21 cellular contexts compared by ENCODE assay signal in the genomic region with DNA sequence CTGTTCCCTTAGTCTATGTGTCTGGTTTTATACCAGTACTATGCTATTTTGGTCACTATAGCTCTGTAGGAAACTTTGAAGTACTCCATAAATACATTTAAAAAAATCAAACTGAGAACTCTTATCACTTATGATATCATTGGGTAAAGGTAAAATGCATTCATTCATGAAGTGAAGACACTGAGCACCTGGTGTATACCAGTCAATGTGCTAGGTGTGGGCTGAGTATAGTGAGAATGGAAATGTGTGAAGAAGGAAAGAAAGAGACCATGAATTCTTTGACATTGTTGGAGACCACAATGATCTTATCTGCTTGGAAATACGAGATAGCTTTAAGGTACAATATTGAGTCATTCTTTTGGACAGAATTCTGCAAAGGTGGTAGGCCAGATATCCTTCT.
"Had no signal": no experiment of that assay in that cellular context is flagged by ENCODE, and none has a peak within 500 bp of the region (broad histone marks: within the 10 kb centered on the region; RNA-seq: fewer than 3 reads in every experiment).

No MANE protein-coding gene starts in this region.

- H3K27me3 ChIP-seq: colonic mucosa, esophagus muscularis mucosa, foreskin keratinocyte, gastroesophageal sphincter, heart right ventricle, left lung had no signal

- H3K4me1 ChIP-seq: colonic mucosa, esophagus muscularis mucosa, gastroesophageal sphincter, heart right ventricle, left lung, lower lobe of right lung had no signal

- H3K27ac Mint-ChIP-seq: dendritic cell treated with granulocyte-macrophage colony-stimulating factor and Interleukin-4, amounts not matched to agents 40 ng/mL and 50 ng/mL, for 4 days; mesothelial cell of epicardium; naive B cell had no signal

- H3K4me3 ChIP-seq: colonic mucosa, esophagus muscularis mucosa, gastroesophageal sphincter, heart right ventricle, left lung, lower lobe of right lung, mucosa of descending colon had no signal

- H3K4me3 Mint-ChIP-seq: dendritic cell treated with granulocyte-macrophage colony-stimulating factor and Interleukin-4, amounts not matched to agents 40 ng/mL and 50 ng/mL, for 4 days; mesothelial cell of epicardium; naive B cell had no signal

- ATAC-seq: foreskin keratinocyte, gastroesophageal sphincter, heart right ventricle, left cardiac atrium, left lung, left ventricle myocardium superior, lower lobe of right lung, mucosa of descending colon had no signal

- FAIRE-seq: frontal cortex, islet of Langerhans, keratinocyte had no signal

- H3K36me3 ChIP-seq: colonic mucosa, esophagus muscularis mucosa, gastroesophageal sphincter, heart right ventricle, left lung, lower lobe of right lung had no signal

- H3K9me3 ChIP-seq: colonic mucosa, esophagus muscularis mucosa, gastroesophageal sphincter, heart right ventricle, left lung, lower lobe of right lung, mucosa of descending colon had no signal

- H3K27ac ChIP-seq: colonic mucosa, esophagus muscularis mucosa, foreskin keratinocyte, gastroesophageal sphincter, heart right ventricle, left lung, lower lobe of right lung had no signal

- H3K36me3 Mint-ChIP-seq: mesothelial cell of epicardium, naive B cell had no signal

- H3K4me1 Mint-ChIP-seq: mesothelial cell of epicardium, naive B cell had no signal

- H3K9me3 Mint-ChIP-seq: dendritic cell treated with granulocyte-macrophage colony-stimulating factor and Interleukin-4, amounts not matched to agents 40 ng/mL and 50 ng/mL, for 4 days; mesothelial cell of epicardium; naive B cell had no signal

- DNase-seq: colonic mucosa; cortex of kidney; effector CD4-positive, alpha-beta T cell; effector memory CD4-positive, alpha-beta T cell; foreskin keratinocyte; head of caudate nucleus; heart right ventricle; hippocampal formation; left cardiac atrium; left lung; left ventricle myocardium superior; lower lobe of right lung; mucosa of descending colon; naive B cell had no signal
